23 cellular contexts compared by ENCODE assay signal in genomic region chr2:105698820-105699219, GRCh38.
"Had no signal": no experiment of that assay in that cellular context is flagged by ENCODE, and none has a peak within 500 bp of the region (broad histone marks: within the 10 kb centered on the region; RNA-seq: fewer than 3 reads in every experiment).

No MANE protein-coding gene starts in this region.

- H3K4me3 ChIP-seq: MG63, SJSA1, SK-N-MC had no signal

- FAIRE-seq: HepG2, RCC 7860 had no signal

- H3K36me3 ChIP-seq: MG63, SJSA1 had no signal

- H3K27ac ChIP-seq: SJSA1, SK-N-MC had no signal

- H3K4me1 ChIP-seq: SJSA1 had no signal

- DNase-seq: IMR-90, Karpas-422, KG1, MG63, NCI-H1092, NCI-H1105 treated with DMSO at 0.1 percent for 48 hours, NCI-H1417 treated with DMSO at 0.1 percent for 48 hours, NCI-H146, NCI-H1694 treated with DMSO at 0.1 percent for 48 hours, NCI-H1930, NCI-H2171 treated with DMSO at 0.1 percent for 48 hours, NCI-H345, NCI-H446 treated with DMSO at 0.1 percent for 48 hours, NCI-H510A treated with DMSO at 0.1 percent for 48 hours, NCI-H69, NCI-H774, Right ventricle myocardium superior, RPMI8226, SIG-M5 had no signal

- H3K9me3 ChIP-seq: MG63, SJSA1 had no signal
